12 cellular contexts compared by ENCODE assay signal in the genomic region with DNA sequence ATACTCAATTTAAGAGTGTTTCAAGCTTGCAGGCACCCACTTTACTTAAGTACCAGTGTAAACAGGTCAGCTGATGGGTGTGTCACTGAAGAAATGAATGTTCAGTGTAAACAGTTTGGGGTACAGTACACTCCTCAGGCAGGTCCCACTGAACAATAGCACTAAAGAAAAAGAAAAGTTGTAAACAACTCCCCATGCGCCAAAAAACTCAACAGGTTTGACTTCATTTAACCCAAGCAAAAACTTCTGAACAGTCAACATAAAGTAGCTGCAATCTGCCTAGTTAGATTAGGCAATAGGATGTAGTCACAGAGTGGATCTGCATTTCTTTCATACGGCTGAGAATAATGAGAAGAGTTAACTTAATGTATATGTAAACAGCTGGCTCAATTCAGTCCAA.
DNase-seq lines count a peak whose midpoint lies in the region; ATAC-seq, FAIRE-seq and TF ChIP-seq lines count a peak whose summit lies in the region.
"Had no signal": no experiment of that assay in that cellular context is flagged by ENCODE, and none has a peak within 500 bp of the region (broad histone marks: within the 10 kb centered on the region; RNA-seq: fewer than 3 reads in every experiment).

No MANE protein-coding gene starts in this region.

- H3K27ac ChIP-seq in endothelial cell of umbilical vein (ENCODE audit: insufficient read depth, low read depth, low read length) (peak overlapping the region; percentile 29), urinary bladder (ENCODE audit: low read depth) (peak overlapping the region; percentile 23)
- H3K27ac ChIP-seq: coronary artery, VCaP had no signal

- no peak for TF ChIP-seq POLR2A in endothelial cell of umbilical vein (IDR thresholded peaks at IDR 0.05; ENCODE audit: low read depth, low read length)

- no peak for FAIRE-seq in endothelial cell of umbilical vein (lab: Jason Lieb, UNC)

- no peaks in the 10 kb centered on the region for H3K36me3 Mint-ChIP-seq in activated T-cell treated with anti-CD3 and anti-CD28 coated beads, Interleukin-2, amount 50 U/mL, for 72 hours (ENCODE audit: insufficient read depth in 2 of 2)
- H3K36me3 Mint-ChIP-seq in Caco-2 (ENCODE audit: insufficient read depth, unreplicated experiment), result no peaks in the 10 kb centered on the region

- POLR2A ChIA-PET in endothelial cell of umbilical vein (lab: Charles Lee) (no interaction called here), Caco-2 (lab: Charles Lee) (no interaction called here)

- no peak for DNase-seq in activated T-cell treated with anti-CD3 and anti-CD28 coated beads, Interleukin-2, amount 50 U/mL, for 72 hours
- DNase-seq in activated T-cell treated with anti-CD3 and anti-CD28 coated beads for 4 hours (no peak), NCI-H226 (peak; percentile 26), endothelial cell of umbilical vein (ENCODE audit: low read depth, low spot score) (peak; percentile 31), Caco-2 (no peak), GOT3 (lab: John Stamatoyannopoulos, UW) (no peak), DMS79 (lab: John Stamatoyannopoulos, UW) (no peak)
- DNase-seq: activated effector memory CD4-positive, alpha-beta T cell treated with Interleukin-2 at 50 U/mL for 16 hours; MM.1S had no signal

- no peaks in the 10 kb centered on the region for H3K9me1 ChIP-seq in endothelial cell of umbilical vein (replicated peaks; ENCODE audit: control insufficient read depth, extremely low read depth, insufficient read depth, low read length)

- BruUV-seq in endothelial cell of umbilical vein (replicated peaks; lab: Mats Ljungman, UMichigan), result no TSS peak
- BruUV-seq in Caco-2 (replicated peaks; lab: Mats Ljungman, UMichigan), result no TSS peak

- H3K4me2 ChIP-seq in endothelial cell of umbilical vein (ENCODE audit: insufficient read depth, low read length), result no peak overlapping the region

- TF ChIP-seq CTCF in endothelial cell of umbilical vein (IDR thresholded peaks at IDR 0.05; ENCODE audit: extremely low read depth in 1 of 2, insufficient read depth in 1 of 2, low read depth in 1 of 2, low read length in 2 of 2) (no peak), Caco-2 (IDR thresholded peaks at IDR 0.05; ENCODE audit: insufficient read depth in 1 of 2, low read depth in 1 of 2, low read length in 1 of 2, severe bottlenecking in 1 of 2, unreplicated experiment in 1 of 2) (no peak)

- intact Hi-C loops in endothelial cell of umbilical vein (cut with micrococcal nuclease), result no loop called here
- intact Hi-C loops in Caco-2 (cut with micrococcal nuclease; ENCODE audit: unreplicated experiment), result no loop called here

- H3K79me2 ChIP-seq in endothelial cell of umbilical vein (ENCODE audit: control insufficient read depth, insufficient read depth, low read length), result no peaks in the 10 kb centered on the region

- CTCF ChIA-PET in endothelial cell of umbilical vein (lab: Charles Lee) (interaction anchor here (1.4 kb wide), 1 partner anchor 141 kb away, joined by 3 read pairs; no protein-coding TSS in a partner anchor), Caco-2 (lab: Charles Lee) (interaction anchor here (0.6 kb wide), 1 partner anchor 173 kb away, joined by 3 read pairs; no protein-coding TSS in a partner anchor)

- no peaks in the 10 kb centered on the region for H4K20me1 ChIP-seq in endothelial cell of umbilical vein (replicated peaks; ENCODE audit: control insufficient read depth, extremely low read depth, insufficient read depth, low read length)

- H3K27me3 Mint-ChIP-seq in activated T-cell treated with anti-CD3 and anti-CD28 coated beads, Interleukin-2, amount 50 U/mL, for 72 hours (ENCODE audit: low read depth), result no peaks in the 10 kb centered on the region
- no peaks in the 10 kb centered on the region for H3K27me3 Mint-ChIP-seq in Caco-2 (ENCODE audit: insufficient read depth, unreplicated experiment)

- peak overlapping the region in 1 of 2 donors; percentile 9 for H3K4me3 Mint-ChIP-seq in activated T-cell treated with anti-CD3 and anti-CD28 coated beads, Interleukin-2, amount 50 U/mL, for 72 hours
- H3K4me3 Mint-ChIP-seq in Caco-2 (ENCODE audit: unreplicated experiment), result no peak overlapping the region

- H3K9me3 Mint-ChIP-seq in activated T-cell treated with anti-CD3 and anti-CD28 coated beads, Interleukin-2, amount 50 U/mL, for 72 hours, result no peaks in the 10 kb centered on the region
- H3K9me3 Mint-ChIP-seq in Caco-2 (ENCODE audit: unreplicated experiment), result no peaks in the 10 kb centered on the region

- no peaks in the 10 kb centered on the region for H3K27me3 ChIP-seq in endothelial cell of umbilical vein (ENCODE audit: control insufficient read depth in 2 of 2, insufficient read depth in 2 of 2, low read length in 2 of 2)
- H3K27me3 ChIP-seq in Caco-2 (replicated peaks; ENCODE audit: control insufficient read depth, insufficient read depth, low read length), result no peaks in the 10 kb centered on the region

- peak overlapping the region; percentile 54 for H2AFZ ChIP-seq in endothelial cell of umbilical vein (ENCODE audit: low read depth, low read length)

- H3K9ac ChIP-seq in endothelial cell of umbilical vein (replicated peaks; ENCODE audit: extremely low read depth, insufficient read depth, low read length), result no peak overlapping the region

- dilution Hi-C loops in endothelial cell of umbilical vein (cut with MboI; ENCODE audit: extremely low pct_ligation_motif_present, low sequenced_read_pairs), result no loop called here

- 73% methylated on average over 2 of the region's 2 CpGs for WGBS in urinary bladder

- H3K4me3 ChIP-seq in endothelial cell of umbilical vein (replicated peaks in 1 of 3; ENCODE audit: insufficient read depth in 1 of 3, low read depth in 1 of 3, low read length in 3 of 3), result no peak overlapping the region
- no peak overlapping the region for H3K4me3 ChIP-seq in urinary bladder (ENCODE audit: low read depth, low read length)
- no peak overlapping the region for H3K4me3 ChIP-seq in Caco-2 (ENCODE audit: low read depth, low read length)
- H3K4me3 ChIP-seq: coronary artery had no signal

- ATAC-seq in activated T-cell treated with anti-CD3 and anti-CD28 coated beads, Interleukin-2, amount 50 U/mL, for 72 hours (replicated peaks in 1 of 2), result peak; percentile 55 to 68

- H3K4me1 ChIP-seq in endothelial cell of umbilical vein (ENCODE audit: control insufficient read depth, extremely low read depth, insufficient read depth, low read length) (peaks cover 12% of the 10 kb centered on the region), urinary bladder (ENCODE audit: insufficient read depth) (no peaks in the 10 kb centered on the region), Caco-2 (peaks cover 11% of the 10 kb centered on the region)

- H3K27ac Mint-ChIP-seq in activated T-cell treated with anti-CD3 and anti-CD28 coated beads, Interleukin-2, amount 50 U/mL, for 72 hours, result no peak overlapping the region
- H3K27ac Mint-ChIP-seq in Caco-2 (ENCODE audit: unreplicated experiment), result no peak overlapping the region

- no peaks in the 10 kb centered on the region for H3K9me3 ChIP-seq in endothelial cell of umbilical vein (replicated peaks; ENCODE audit: control insufficient read depth, insufficient read depth, low read length)
- H3K9me3 ChIP-seq in Caco-2, result no peaks in the 10 kb centered on the region

- H3K36me3 ChIP-seq in endothelial cell of umbilical vein (ENCODE audit: control insufficient read depth in 2 of 2, extremely low read depth in 1 of 2, insufficient read depth in 2 of 2, low read length in 2 of 2) (no peaks in the 10 kb centered on the region), urinary bladder (ENCODE audit: insufficient read depth) (no peaks in the 10 kb centered on the region), Caco-2 (ENCODE audit: control insufficient read depth, insufficient read depth, low read length) (no peaks in the 10 kb centered on the region)

- H3K4me1 Mint-ChIP-seq in activated T-cell treated with anti-CD3 and anti-CD28 coated beads, Interleukin-2, amount 50 U/mL, for 72 hours (ENCODE audit: low read depth), result peaks cover 24% of the 10 kb centered on the region
- H3K4me1 Mint-ChIP-seq in Caco-2 (ENCODE audit: low read depth, unreplicated experiment), result peaks cover 18% of the 10 kb centered on the region

TF ChIP-seq in endothelial cell of umbilical vein, 7 proteins besides CTCF, POLR2A, EP300 and RAD21:
- TF ChIP-seq MYC (IDR thresholded peaks at IDR 0.05; ENCODE audit: low read depth, low read length) (no peak), GATA2 (IDR thresholded peaks at IDR 0.05; ENCODE audit: insufficient read depth, insufficient read length, low read depth, low read length) (no peak), FOS (IDR thresholded peaks at IDR 0.05; ENCODE audit: borderline replicate concordance, insufficient read depth, low read length) (no peak), EZH2 (IDR thresholded peaks at IDR 0.05; ENCODE audit: borderline replicate concordance, low read depth, low read length, severe bottlenecking) (no peak), POLR2AphosphoS5 (IDR thresholded peaks at IDR 0.05; ENCODE audit: insufficient read depth, low read depth, low read length) (no peak), MAX (IDR thresholded peaks at IDR 0.05; ENCODE audit: insufficient read depth, insufficient read length) (no peak), JUN (IDR thresholded peaks at IDR 0.05; ENCODE audit: borderline replicate concordance, insufficient read depth, insufficient read length, low read depth) (no peak)

Comparison
In these comparisons a context has a peak if more than half of its experiments do, and no peak if none do; other contexts are left out.
1. DNase-seq: peak in NCI-H226 (single experiment) and endothelial cell of umbilical vein (single experiment); none in activated T-cell treated with anti-CD3 and anti-CD28 coated beads, Interleukin-2, amount 50 U/mL, for 72 hours (0 of 2), activated T-cell treated with anti-CD3 and anti-CD28 coated beads for 4 hours (single experiment), Caco-2 (0 of 2), GOT3 (single experiment) and DMS79 (single experiment).